ENCODE assay signal across 8 cellular contexts in genomic region chr7:111560773-111561658, GRCh38. TPM values are rescaled to one million over a fixed set of nuclear protein-coding genes. Genes with fewer than 3 reads are reported as not detected.
DNase-seq lines count a peak whose midpoint lies in the region; ATAC-seq and TF ChIP-seq lines count a peak whose summit lies in the region.

No MANE protein-coding gene starts in this region.

- H3K4me3 Mint-ChIP-seq in naive B cell, result peak overlapping the region; percentile 85 to 95 (median 90)

- H3K79me2 ChIP-seq in OCI-LY1 (ENCODE audit: insufficient read depth, low read length), result peaks cover 13% of the 10 kb centered on the region; the same call in 1 of the 2 replicates

- H3K27me3 ChIP-seq in OCI-LY1 (ENCODE audit: insufficient read depth, low read length) (no peaks in the 10 kb centered on the region), dorsolateral prefrontal cortex (no peaks in the 10 kb centered on the region)

- peak overlapping the region; percentile 67 to 97 (median 95) for H3K27ac Mint-ChIP-seq in naive B cell

- H3K4me2 ChIP-seq in OCI-LY1 (ENCODE audit: low read length), result peak overlapping the region; percentile 92

- H2AFZ ChIP-seq in OCI-LY1 (ENCODE audit: low read length), result no peak overlapping the region

- H3K4me3 ChIP-seq in OCI-LY1 (ENCODE audit: low read depth, low read length, poor library complexity, severe bottlenecking) (peak overlapping the region; percentile 67), dorsolateral prefrontal cortex (peak overlapping the region; percentile 53 to 98 (median 84))

- ATAC-seq in naive B cell (ENCODE audit: low read depth in 2 of 2), result no peak
- ATAC-seq in GM18505 (IDR thresholded peaks at IDR 0.05; ENCODE audit: unreplicated experiment), result no peak

- TF ChIP-seq POLR2A in GM18505 (IDR thresholded peaks at IDR 0.05; ENCODE audit: borderline replicate concordance, extremely low read depth, insufficient read depth, insufficient read length), result no peak

- DNase-seq in NCI-H345 (lab: John Stamatoyannopoulos, UW) (peak; percentile 15), NCI-H345 treated with DMSO at 0.1 percent for 48 hours (lab: John Stamatoyannopoulos, UW; ENCODE audit: unreplicated experiment) (no peak), dorsolateral prefrontal cortex (no peak), naive B cell (no peak), 8988T (no peak), NCI-H2081 treated with DMSO at 0.1 percent for 48 hours (lab: John Stamatoyannopoulos, UW) (no peak)

- H3K9me3 Mint-ChIP-seq in naive B cell, result no peaks in the 10 kb centered on the region

- H3K36me3 ChIP-seq in OCI-LY1 (ENCODE audit: insufficient read depth, low read length), result peaks cover 41% of the 10 kb centered on the region

- peak overlapping the region; percentile 80 for H3K27ac ChIP-seq in OCI-LY1 (ENCODE audit: low read depth, low read length, poor library complexity, severe bottlenecking)
- peak overlapping the region in 31 of 59 donors; percentile 1 to 95 (median 83) for H3K27ac ChIP-seq in dorsolateral prefrontal cortex

- peaks cover 8 to 17% of the 10 kb centered on the region in 2 donors for H3K36me3 Mint-ChIP-seq in naive B cell

- TF ChIP-seq CTCF in OCI-LY1 (IDR thresholded peaks at IDR 0.05; ENCODE audit: low read length) (no peak), dorsolateral prefrontal cortex (IDR thresholded peaks at IDR 0.05 in 54 of 56, conservative IDR thresholded peaks at IDR 0.05 in 2 of 56; ENCODE audit: low read depth in 1 of 56, partially characterized antibody in 56 of 56) (no peak)

- intact Hi-C loops in dorsolateral prefrontal cortex (cut with DNase I), result loop anchor here in 1 of 2 donors (5.0 kb wide), 1 partner anchor 469 kb away; the partner anchor contains the start of gene LRRN3

- H3K4me1 ChIP-seq in OCI-LY1 (ENCODE audit: insufficient read depth, low read length, severe bottlenecking), result peaks cover 41% of the 10 kb centered on the region

- no peaks in the 10 kb centered on the region for H4K20me1 ChIP-seq in OCI-LY1 (ENCODE audit: insufficient read depth, low read length)

- peaks cover 21 to 40% (median 32%) of the 10 kb centered on the region in 3 donors for H3K4me1 Mint-ChIP-seq in naive B cell

- no peaks in the 10 kb centered on the region for H3K9me3 ChIP-seq in OCI-LY1 (ENCODE audit: low read length)

- H3K27me3 Mint-ChIP-seq in naive B cell, result peaks cover 0 to 7% (median 7%) of the 10 kb centered on the region in 3 donors

- H3F3A ChIP-seq in OCI-LY1 (ENCODE audit: insufficient read depth, low read length), result 0 out of 2 replicates have a peak, but pooled peaks cover 4% of the 10 kb centered on the region

- peak overlapping the region; percentile 86 for H3K9ac ChIP-seq in OCI-LY1 (ENCODE audit: low read length)

- no peaks in the 10 kb centered on the region for H3K9me2 ChIP-seq in OCI-LY1 (ENCODE audit: low read depth, low read length)

RNA-seq across cellular contexts. Expression of gene IMMP2L, which starts 1.3 kb away (rescaled TPM):
- total RNA-seq in dorsolateral prefrontal cortex, result 10 to 100 TPM in 119 of 120 experiments, 1 to 10 TPM in 1; 9.9 to 48.1 (median 18.4) TPM
- 10 to 100 TPM; 14.9 to 34.0 (median 25.9) TPM for polyA plus RNA-seq in naive B cell (ENCODE audit: low read depth in 6 of 6)
